23 cellular contexts compared by ENCODE assay signal in the genomic region with DNA sequence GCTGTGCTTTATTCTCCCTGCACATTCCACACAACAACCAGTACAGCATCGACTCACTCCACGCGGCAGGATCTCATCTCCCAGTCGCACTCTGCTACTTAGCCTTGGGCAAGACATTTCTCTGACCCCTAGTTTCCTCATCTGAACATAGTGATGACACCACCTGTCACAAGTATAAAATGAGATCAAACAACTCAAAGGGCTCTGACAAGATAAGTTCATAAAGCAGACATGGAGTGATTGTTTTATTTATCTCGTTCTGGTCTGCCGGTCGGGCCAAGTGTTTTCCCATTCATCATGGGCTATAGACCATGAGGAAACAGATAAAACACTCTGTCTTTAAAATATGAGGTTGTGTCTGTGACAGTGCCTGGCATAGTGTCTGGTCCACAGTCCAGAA. TPM values are rescaled to one million over a fixed set of nuclear protein-coding genes. Genes with fewer than 3 reads are reported as not detected.
DNase-seq lines count a peak whose midpoint lies in the region; ATAC-seq, FAIRE-seq and TF ChIP-seq lines count a peak whose summit lies in the region.
"Had no signal": no experiment of that assay in that cellular context is flagged by ENCODE, and none has a peak within 500 bp of the region (broad histone marks: within the 10 kb centered on the region; RNA-seq: fewer than 3 reads in every experiment).

No MANE protein-coding gene starts in this region.

- in situ Hi-C loops in HAP-1 (cut with MboI; ENCODE audit: low sequenced_read_pairs): no loop called here

- H3K4me3 Mint-ChIP-seq in stimulated activated naive CD8-positive, alpha-beta T cell treated with anti-CD3 and anti-CD28 coated beads, Interleukin-15, amount 100 ng/mL, for 72 hours: no peak overlapping the region
- H3K4me3 Mint-ChIP-seq: CD14-positive monocyte, H9 had no signal

- FAIRE-seq in GM12892 (lab: Jason Lieb, UNC): peak; percentile 61
- FAIRE-seq: A204.1 had no signal

- H3K9me3 ChIP-seq in HAP-1: no peaks in the 10 kb centered on the region

- H3K4me1 Mint-ChIP-seq in stimulated activated naive CD8-positive, alpha-beta T cell treated with anti-CD3 and anti-CD28 coated beads, Interleukin-15, amount 100 ng/mL, for 72 hours: no peaks in the 10 kb centered on the region
- H3K4me1 Mint-ChIP-seq: CD14-positive monocyte had no signal

- H3K4me3 ChIP-seq in HAP-1: no peak overlapping the region
- H3K4me3 ChIP-seq: GM23248 had no signal

- no peak for TF ChIP-seq POLR2A in GM12892 (IDR thresholded peaks at IDR 0.05; ENCODE audit: low read depth, low read length)

- H3K27me3 Mint-ChIP-seq in stimulated activated naive CD8-positive, alpha-beta T cell treated with anti-CD3 and anti-CD28 coated beads, Interleukin-15, amount 100 ng/mL, for 72 hours: peaks cover 7% of the 10 kb centered on the region

- DNase-seq in NCI-H82 (lab: John Stamatoyannopoulos, UW): peak; percentile 17
- no peak for DNase-seq in NCI-H82 treated with DMSO at 0.1 percent for 48 hours (lab: John Stamatoyannopoulos, UW; ENCODE audit: unreplicated experiment)
- no peak for DNase-seq in GM12892 (ENCODE audit: insufficient read length)
- DNase-seq in NCI-H345 (lab: John Stamatoyannopoulos, UW): peak; percentile 64
- no peak for DNase-seq in stimulated activated naive CD8-positive, alpha-beta T cell treated with anti-CD3 and anti-CD28 coated beads, Interleukin-15, amount 100 ng/mL, for 72 hours
- no peak for DNase-seq in HAP-1 (ENCODE audit: low spot score in 2 of 2)
- DNase-seq: DMS79 treated with DMSO at 0.1 percent for 48 hours; GM23248; H9; KBM-7; MM.1S; NCI-H1048; NCI-H1436 treated with DMSO at 0.1 percent for 48 hours; NCI-H2107; NCI-H2227 treated with DMSO at 0.1 percent for 48 hours; NCI-H526; NK-92 treated with Interleukin-12 subunit alpha and Interleukin-12 subunit beta, amount 100 ng/mL, for 24 hours; SIG-M5; T-helper 9 cell had no signal

- no peak for ATAC-seq in stimulated activated naive CD8-positive, alpha-beta T cell treated with anti-CD3 and anti-CD28 coated beads, Interleukin-15, amount 100 ng/mL, for 72 hours
- ATAC-seq in GM18870 (IDR thresholded peaks at IDR 0.05; ENCODE audit: unreplicated experiment): no peak
- ATAC-seq: Panc1 had no signal

- no peaks in the 10 kb centered on the region for H3K9me3 Mint-ChIP-seq in stimulated activated naive CD8-positive, alpha-beta T cell treated with anti-CD3 and anti-CD28 coated beads, Interleukin-15, amount 100 ng/mL, for 72 hours
- H3K9me3 Mint-ChIP-seq: H9 had no signal

- peaks cover 6% of the 10 kb centered on the region; the same call in 1 of the 2 replicates for H3K27me3 ChIP-seq in HAP-1 (ENCODE audit: low read depth)

- H3K27ac Mint-ChIP-seq in stimulated activated naive CD8-positive, alpha-beta T cell treated with anti-CD3 and anti-CD28 coated beads, Interleukin-15, amount 100 ng/mL, for 72 hours: no peak overlapping the region
- H3K27ac Mint-ChIP-seq: CD14-positive monocyte, H9 had no signal

- H3K36me3 ChIP-seq in HAP-1 (replicated peaks): no peaks in the 10 kb centered on the region

- H3K4me1 ChIP-seq in HAP-1: no peaks in the 10 kb centered on the region

RNA-seq across cellular contexts. Expression of a gene that starts 35.0 kb away (rescaled TPM):
- 0.36 TPM for polyA plus RNA-seq in GM12892 (2012; ENCODE audit: missing spikeins)
- polyA plus RNA-seq: CD14-positive monocyte, GM23248 had no signal

Comparison
In these comparisons a context has a peak if more than half of its experiments do, and no peak if none do; other contexts are left out.
1. DNase-seq: peak in NCI-H82 (single experiment) and NCI-H345 (single experiment); none in NCI-H82 treated with DMSO at 0.1 percent for 48 hours (single experiment), GM12892 (single experiment), stimulated activated naive CD8-positive, alpha-beta T cell treated with anti-CD3 and anti-CD28 coated beads, Interleukin-15, amount 100 ng/mL, for 72 hours (0 of 2) and HAP-1 (0 of 2).